Comparison of ENCODE assay signal across 20 cellular contexts in genomic region chr10:131804551-131805295, GRCh38.
"Had no signal": no experiment of that assay in that cellular context is flagged by ENCODE, and none has a peak within 500 bp of the region (broad histone marks: within the 10 kb centered on the region; RNA-seq: fewer than 3 reads in every experiment).

No MANE protein-coding gene starts in this region.

- H3K27ac Mint-ChIP-seq: activated naive CD4-positive, alpha-beta T cell treated with anti-CD3 and anti-CD28 coated beads, Interleukin-2, amount 50 U/mL, for 24 hours; naive B cell had no signal

- H3K4me1 ChIP-seq: body of pancreas, heart left ventricle, lower lobe of right lung, spleen, upper lobe of left lung had no signal

- ATAC-seq: body of pancreas, heart left ventricle, left colon, lower lobe of right lung, SK-N-SH treated with all-trans-retinoic acid at 6 μM for 48 hours had no signal

- H3K27me3 ChIP-seq: body of pancreas, cardiac muscle cell, upper lobe of left lung had no signal

- H3K27ac ChIP-seq: body of pancreas, cardiac muscle cell, dorsolateral prefrontal cortex, epithelial cell of prostate, heart left ventricle, lower lobe of right lung, spleen, upper lobe of left lung had no signal

- H3K36me3 ChIP-seq: cardiac muscle cell, heart left ventricle, lower lobe of right lung, spleen, upper lobe of left lung had no signal

- H3K4me3 Mint-ChIP-seq: activated naive CD4-positive, alpha-beta T cell treated with anti-CD3 and anti-CD28 coated beads, Interleukin-2, amount 50 U/mL, for 24 hours; naive B cell had no signal

- H3K4me1 Mint-ChIP-seq: activated naive CD4-positive, alpha-beta T cell treated with anti-CD3 and anti-CD28 coated beads, Interleukin-2, amount 50 U/mL, for 24 hours; naive B cell had no signal

- H3K4me3 ChIP-seq: body of pancreas, cardiac muscle cell, dorsolateral prefrontal cortex, heart left ventricle, lower lobe of right lung, spleen, upper lobe of left lung had no signal

- DNase-seq: activated CD4-positive, alpha-beta T cell treated with anti-CD3 and anti-CD28 coated beads for 1 hour; activated CD4-positive, alpha-beta T cell treated with anti-CD3 and anti-CD28 coated beads, Interleukin-2, amount 50 U/mL, for 1 hour; activated gamma-delta T cell treated with Interleukin-2 at 50 U/mL for 16 hours; anterior cingulate cortex; body of pancreas; left colon; lower lobe of right lung; mesendoderm; naive B cell; nucleus accumbens; spleen; stimulated activated CD4-positive, alpha-beta T cell treated with anti-CD3 and anti-CD28 coated beads, Interleukin-4, amount 100 ng/mL, for 24 hours; stimulated activated naive CD4-positive, alpha-beta T cell treated with Interleukin-2 at 50 U/mL for 16 hours had no signal
